Comparison of ENCODE assay signal across 17 cellular contexts in the genomic region with DNA sequence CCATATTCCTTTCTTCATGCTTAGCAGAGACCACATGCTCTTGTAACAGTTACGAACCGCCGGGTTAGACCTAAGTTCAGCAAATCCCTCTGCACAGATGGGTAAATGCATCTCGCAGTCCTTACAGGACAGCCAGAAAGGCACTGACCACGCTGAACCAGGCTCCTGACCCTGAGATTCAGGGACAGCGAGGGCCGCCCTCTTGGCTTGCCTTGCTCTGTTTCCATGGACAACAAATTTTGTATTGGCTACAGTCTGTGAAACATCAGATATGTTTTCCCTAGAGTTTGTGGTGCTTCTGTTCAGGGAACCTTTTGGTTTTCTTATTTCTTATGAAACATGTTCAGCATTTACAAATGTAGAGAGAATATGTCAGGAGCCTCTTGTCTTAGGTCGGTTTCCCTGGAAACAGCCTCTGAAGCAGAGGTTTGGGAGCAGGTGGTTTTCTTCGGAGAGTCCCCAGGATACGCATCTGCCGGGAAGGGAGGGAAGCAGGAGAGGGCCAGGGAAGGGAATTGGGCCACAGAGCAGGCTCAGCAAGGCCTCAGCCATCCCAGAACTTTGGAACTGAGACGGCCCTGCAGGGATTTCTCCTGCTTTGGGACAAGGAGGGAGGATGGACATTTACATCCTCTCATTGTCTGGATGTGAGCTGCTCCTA.
A peak's percentile ranks its signal among the peaks of the same experiment; 100 is the strongest.
DNase-seq lines count a peak whose midpoint lies in the region; ATAC-seq lines count a peak whose summit lies in the region.
"Had no signal": no experiment of that assay in that cellular context is flagged by ENCODE, and none has a peak within 500 bp of the region (broad histone marks: within the 10 kb centered on the region; RNA-seq: fewer than 3 reads in every experiment).

No MANE protein-coding gene starts in this region.

- H3K9me3 ChIP-seq in BLaER1 (peaks cover 3% of the 10 kb centered on the region; the same call in 1 of the 2 replicates), skeletal muscle tissue (ENCODE audit: control insufficient read depth in 3 of 3, low read length in 3 of 3) (no peaks in the 10 kb centered on the region)

- H3K4me1 ChIP-seq in BLaER1 (peaks cover 18% of the 10 kb centered on the region), skeletal muscle tissue (ENCODE audit: control insufficient read depth in 3 of 3, insufficient read depth in 3 of 3, low read length in 3 of 3) (peaks cover 5 to 17% (median 12%) of the 10 kb centered on the region in 3 donors)

- H3K4me3 ChIP-seq in BLaER1: no peak overlapping the region
- H3K4me3 ChIP-seq in skeletal muscle tissue (ENCODE audit: low read length in 3 of 3): no peak overlapping the region
- H3K4me3 ChIP-seq: dorsolateral prefrontal cortex, PC-9 had no signal

- no peaks in the 10 kb centered on the region for H3K27me3 ChIP-seq in BLaER1
- no peaks in the 10 kb centered on the region for H3K27me3 ChIP-seq in skeletal muscle tissue (ENCODE audit: control insufficient read depth in 3 of 3, insufficient read depth in 3 of 3, low read length in 3 of 3)
- H3K27me3 ChIP-seq: dorsolateral prefrontal cortex had no signal

- DNase-seq in caudate nucleus (lab: John Stamatoyannopoulos, UW) (peak in 14 of 61 donors; percentile 3 to 62 (median 13)), midbrain (lab: John Stamatoyannopoulos, UW) (peak; percentile 8), T1000 (lab: John Stamatoyannopoulos, UW) (no peak), NCI-H1048 (lab: John Stamatoyannopoulos, UW) (no peak)
- DNase-seq: activated gamma-delta T cell treated with Interleukin-2 at 50 U/mL for 16 hours; dorsolateral prefrontal cortex; GF-D8; Karpas-422; NCI-H1436 treated with DMSO at 0.1 percent for 48 hours; NCI-H526; PC-9; stimulated activated naive CD8-positive, alpha-beta T cell treated with anti-CD3 and anti-CD28 coated beads, Interleukin-15, amount 100 ng/mL, for 72 hours; SW 1271 had no signal

- H3K4me2 ChIP-seq in BLaER1: peak overlapping the region; percentile 17; the same call in 1 of the 2 replicates
- H3K4me2 ChIP-seq: PC-9 had no signal

- ATAC-seq in HG03378 (IDR thresholded peaks at IDR 0.05; ENCODE audit: unreplicated experiment) (no peak), GM21515 (IDR thresholded peaks at IDR 0.05; ENCODE audit: unreplicated experiment) (no peak)
- ATAC-seq: stimulated activated naive CD8-positive, alpha-beta T cell treated with anti-CD3 and anti-CD28 coated beads, Interleukin-15, amount 100 ng/mL, for 72 hours had no signal

- H3K9ac ChIP-seq in BLaER1 (no peak overlapping the region), skeletal muscle tissue (ENCODE audit: low read depth in 1 of 3, low read length in 3 of 3) (peak overlapping the region in 2 of 3 donors; percentile 11 to 30)

- no peaks in the 10 kb centered on the region for H4K20me1 ChIP-seq in BLaER1

- no peaks in the 10 kb centered on the region for H3K36me3 ChIP-seq in BLaER1
- H3K36me3 ChIP-seq in skeletal muscle tissue (ENCODE audit: control insufficient read depth in 3 of 3, insufficient read depth in 3 of 3, low read length in 3 of 3): no peaks in the 10 kb centered on the region

- H3K27ac ChIP-seq in BLaER1: no peak overlapping the region
- H3K27ac ChIP-seq in caudate nucleus (ENCODE audit: low read depth, low read length): peak overlapping the region; percentile 0
- peak overlapping the region; percentile 68 for H3K27ac ChIP-seq in skeletal muscle tissue (ENCODE audit: low read depth, low read length)
- H3K27ac ChIP-seq: PC-9 had no signal
